In genomic region chr22:37427711-37428635, GRCh38 we compare ENCODE assay signal across 9 cellular contexts. TPM values are rescaled to one million over a fixed set of nuclear protein-coding genes. Genes with fewer than 3 reads are reported as not detected.
DNase-seq lines count a peak whose midpoint lies in the region; ATAC-seq and TF ChIP-seq lines count a peak whose summit lies in the region.
"Had no signal": no experiment of that assay in that cellular context is flagged by ENCODE, and none has a peak within 500 bp of the region (broad histone marks: within the 10 kb centered on the region; RNA-seq: fewer than 3 reads in every experiment).

No MANE protein-coding gene starts in this region.

- H2BK5ac ChIP-seq in H9 (ENCODE audit: insufficient read length, low read length), result no peak overlapping the region

- no peaks in the 10 kb centered on the region for H3K79me1 ChIP-seq in H9 (ENCODE audit: insufficient read depth, low read depth, low read length, poor library complexity, severe bottlenecking)

- no peak overlapping the region for H2BK12ac ChIP-seq in H9 (ENCODE audit: insufficient read length, low read depth, low read length)

- peaks cover 21% of the 10 kb centered on the region for H3K27me3 ChIP-seq in H9 (ENCODE audit: insufficient read depth, low read length)
- H3K27me3 ChIP-seq in iPS-15b (ENCODE audit: control insufficient read depth, insufficient read depth, low read length), result peaks cover 47% of the 10 kb centered on the region

- H3K4me2 ChIP-seq in H9 (ENCODE audit: insufficient read depth, insufficient read length, low read length), result peak overlapping the region; percentile 56

- H3K4me3 ChIP-seq in iPS-15b (ENCODE audit: low read depth, low read length), result peak overlapping the region; percentile 46

- peaks cover 23 to 38% of the 10 kb centered on the region in 2 experiments for H3K4me1 Mint-ChIP-seq in H9
- H3K4me1 Mint-ChIP-seq in activated T-helper 1 cell treated with anti-CD3 and anti-CD28 coated beads, Interleukin-12 subunit alpha, Interleukin-12 subunit beta, Interleukin-2, Interleukin-4 antibody, amounts not matched to agents 30 ng/mL and 10 ng/mL and 1 ng/mL, durations not matched to agents 14 hours and 24 hours and 36 hours (ENCODE audit: low read depth), result peaks cover 24% of the 10 kb centered on the region
- H3K4me1 Mint-ChIP-seq in stimulated activated memory B cell treated with anti-CD40 and anti-IgM and Interleukin-4, amounts not matched to agents 10 μg/mL and 1 μg/mL and 100 μg/mL, for 72 hours, result peaks cover 16% of the 10 kb centered on the region

- intact Hi-C loops in activated T-helper 1 cell treated with anti-CD3 and anti-CD28 coated beads, Interleukin-12 subunit alpha, Interleukin-12 subunit beta, Interleukin-2, Interleukin-4 antibody, amounts not matched to agents 30 ng/mL and 10 ng/mL and 1 ng/mL, durations not matched to agents 14 hours and 24 hours and 36 hours (cut with micrococcal nuclease), result loop anchor here (2.0 to 5.0 kb wide), 2 partner anchors 96 to 161 kb away; no protein-coding TSS in a partner anchor

- no peak overlapping the region for H2AFZ ChIP-seq in H9 (ENCODE audit: low read length)

- no peak overlapping the region for H3K4ac ChIP-seq in H9 (ENCODE audit: low read depth, low read length)

- no peaks in the 10 kb centered on the region for H4K20me1 ChIP-seq in H9 (ENCODE audit: control insufficient read depth, insufficient read depth, insufficient read length)

- peaks cover 6% of the 10 kb centered on the region for H3K23me2 ChIP-seq in H9 (ENCODE audit: insufficient read length, low read depth, low read length, poor library complexity, severe bottlenecking)

- no peaks in the 10 kb centered on the region for H3K79me2 ChIP-seq in H9 (ENCODE audit: insufficient read depth, low read length)

- H3K36me3 Mint-ChIP-seq in H9 (ENCODE audit: insufficient read depth in 1 of 3, low read depth in 3 of 3), result no peaks in the 10 kb centered on the region; a peak in 1 of 7 replicates
- peaks cover 5% of the 10 kb centered on the region for H3K36me3 Mint-ChIP-seq in activated T-helper 1 cell treated with anti-CD3 and anti-CD28 coated beads, Interleukin-12 subunit alpha, Interleukin-12 subunit beta, Interleukin-2, Interleukin-4 antibody, amounts not matched to agents 30 ng/mL and 10 ng/mL and 1 ng/mL, durations not matched to agents 14 hours and 24 hours and 36 hours (ENCODE audit: low read depth)
- H3K36me3 Mint-ChIP-seq in stimulated activated memory B cell treated with anti-CD40 and anti-IgM and Interleukin-4, amounts not matched to agents 10 μg/mL and 1 μg/mL and 100 μg/mL, for 72 hours, result no peaks in the 10 kb centered on the region

- H2BK15ac ChIP-seq in H9 (ENCODE audit: low read depth, low read length), result no peak overlapping the region

- H3K14ac ChIP-seq in H9 (ENCODE audit: insufficient read depth, low read length), result no peak overlapping the region; the same call in 1 of the 2 replicates

- H3K23ac ChIP-seq in H9 (ENCODE audit: insufficient read length, low read depth, low read length), result no peak overlapping the region

- H3K9ac ChIP-seq in H9 (ENCODE audit: extremely low read depth, insufficient read length, low read length), result no peak overlapping the region
- H3K9ac ChIP-seq in iPS-15b (ENCODE audit: low read depth, low read length), result no peak overlapping the region

- peaks cover 76% of the 10 kb centered on the region for H3K27me3 Mint-ChIP-seq in H9 (ENCODE audit: low read depth)
- H3K27me3 Mint-ChIP-seq in activated T-helper 1 cell treated with anti-CD3 and anti-CD28 coated beads, Interleukin-12 subunit alpha, Interleukin-12 subunit beta, Interleukin-2, Interleukin-4 antibody, amounts not matched to agents 30 ng/mL and 10 ng/mL and 1 ng/mL, durations not matched to agents 14 hours and 24 hours and 36 hours (ENCODE audit: insufficient read depth), result peaks cover 42% of the 10 kb centered on the region
- peaks cover 81% of the 10 kb centered on the region for H3K27me3 Mint-ChIP-seq in stimulated activated memory B cell treated with anti-CD40 and anti-IgM and Interleukin-4, amounts not matched to agents 10 μg/mL and 1 μg/mL and 100 μg/mL, for 72 hours

- no peak overlapping the region for H2BK120ac ChIP-seq in H9 (ENCODE audit: low read depth, low read length, poor library complexity, severe bottlenecking)

- no peak overlapping the region for H3T11ph ChIP-seq in H9 (ENCODE audit: low read length)

- no peak overlapping the region for H2AK5ac ChIP-seq in H9 (ENCODE audit: insufficient read length, low read length)

- WGBS in H9 (ENCODE audit: extremely low coverage, insufficient read length, low lambda C conversion rate), result no CpG with 5 or more reads among the region's 59 CpGs

- peak overlapping the region; percentile 52 to 72 for H3K4me3 Mint-ChIP-seq in H9
- peak overlapping the region; percentile 42 for H3K4me3 Mint-ChIP-seq in activated T-helper 1 cell treated with anti-CD3 and anti-CD28 coated beads, Interleukin-12 subunit alpha, Interleukin-12 subunit beta, Interleukin-2, Interleukin-4 antibody, amounts not matched to agents 30 ng/mL and 10 ng/mL and 1 ng/mL, durations not matched to agents 14 hours and 24 hours and 36 hours
- peak overlapping the region; percentile 45 for H3K4me3 Mint-ChIP-seq in stimulated activated memory B cell treated with anti-CD40 and anti-IgM and Interleukin-4, amounts not matched to agents 10 μg/mL and 1 μg/mL and 100 μg/mL, for 72 hours

- H3K9me3 ChIP-seq in H9 (ENCODE audit: control insufficient read depth, low read depth, low read length), result no peaks in the 10 kb centered on the region
- H3K9me3 ChIP-seq in iPS-15b (ENCODE audit: control insufficient read depth, insufficient read depth, low read length), result no peaks in the 10 kb centered on the region
- H3K9me3 ChIP-seq: colonic mucosa had no signal

- H4K5ac ChIP-seq in H9 (ENCODE audit: insufficient read length, low read depth, low read length), result no peak overlapping the region

- DNase-seq in H9 (no peak), HuH-7.5 (ENCODE audit: low spot score) (no peak), NCI-H2171 (lab: John Stamatoyannopoulos, UW) (no peak), NCI-H748 treated with DMSO at 0.1 percent for 48 hours (lab: John Stamatoyannopoulos, UW) (no peak)
- no peak for DNase-seq in activated T-helper 1 cell treated with anti-CD3 and anti-CD28 coated beads, Interleukin-12 subunit alpha, Interleukin-12 subunit beta, Interleukin-2, Interleukin-4 antibody, amounts not matched to agents 30 ng/mL and 10 ng/mL and 1 ng/mL, durations not matched to agents 14 hours and 24 hours and 36 hours (ENCODE audit: low spot score)
- DNase-seq: NCI-H510A treated with DMSO at 0.1 percent for 48 hours had no signal

- no peak for ATAC-seq in stimulated activated memory B cell treated with anti-CD40 and anti-IgM and Interleukin-4, amounts not matched to agents 10 μg/mL and 1 μg/mL and 100 μg/mL, for 72 hours

- no peak overlapping the region for H4K8ac ChIP-seq in H9 (replicated peaks; ENCODE audit: insufficient read length, low read depth, low read length)

- no peak overlapping the region for H3K56ac ChIP-seq in H9 (ENCODE audit: insufficient read length, low read depth, low read length)

- no peak overlapping the region for H4K91ac ChIP-seq in H9 (ENCODE audit: insufficient read length, low read depth, low read length)

- H3K36me3 ChIP-seq in iPS-15b (ENCODE audit: control insufficient read depth, insufficient read depth, low read length), result no peaks in the 10 kb centered on the region
- H3K36me3 ChIP-seq: colonic mucosa had no signal

- H3K18ac ChIP-seq in H9 (ENCODE audit: insufficient read length, low read depth, low read length), result no peak overlapping the region

- H3K4me1 ChIP-seq in H9 (ENCODE audit: insufficient read depth, low read length) (no peaks in the 10 kb centered on the region), iPS-15b (ENCODE audit: control insufficient read depth, insufficient read depth, low read length) (peaks cover 2% of the 10 kb centered on the region)
- H3K4me1 ChIP-seq: colonic mucosa had no signal

- no peak for TF ChIP-seq CTCF in H9 (conservative IDR thresholded peaks at IDR 0.05)

- H2BK20ac ChIP-seq in H9 (ENCODE audit: low read depth, low read length, poor library complexity, severe bottlenecking), result no peak overlapping the region

- no peak overlapping the region for H3K27ac ChIP-seq in H9 (ENCODE audit: insufficient read length, low read depth, low read length)
- H3K27ac ChIP-seq: colonic mucosa had no signal

- no peak overlapping the region for H3K27ac Mint-ChIP-seq in H9
- H3K27ac Mint-ChIP-seq in activated T-helper 1 cell treated with anti-CD3 and anti-CD28 coated beads, Interleukin-12 subunit alpha, Interleukin-12 subunit beta, Interleukin-2, Interleukin-4 antibody, amounts not matched to agents 30 ng/mL and 10 ng/mL and 1 ng/mL, durations not matched to agents 14 hours and 24 hours and 36 hours, result no peak overlapping the region
- no peak overlapping the region for H3K27ac Mint-ChIP-seq in stimulated activated memory B cell treated with anti-CD40 and anti-IgM and Interleukin-4, amounts not matched to agents 10 μg/mL and 1 μg/mL and 100 μg/mL, for 72 hours

- peaks cover 0 to 4% of the 10 kb centered on the region in 2 experiments; a peak in 2 of 5 replicates for H3K9me3 Mint-ChIP-seq in H9
- H3K9me3 Mint-ChIP-seq in activated T-helper 1 cell treated with anti-CD3 and anti-CD28 coated beads, Interleukin-12 subunit alpha, Interleukin-12 subunit beta, Interleukin-2, Interleukin-4 antibody, amounts not matched to agents 30 ng/mL and 10 ng/mL and 1 ng/mL, durations not matched to agents 14 hours and 24 hours and 36 hours, result peaks cover 11% of the 10 kb centered on the region
- no peaks in the 10 kb centered on the region for H3K9me3 Mint-ChIP-seq in stimulated activated memory B cell treated with anti-CD40 and anti-IgM and Interleukin-4, amounts not matched to agents 10 μg/mL and 1 μg/mL and 100 μg/mL, for 72 hours

RNA-seq across cellular contexts. Expression of gene ELFN2, which starts 0.7 kb away (rescaled TPM):
- total RNA-seq in H9 (2021), result 0.64 and 0.70 TPM in 2 replicates
- 0.05 and 0.08 TPM in 2 replicates for total RNA-seq in activated T-helper 1 cell treated with anti-CD3 and anti-CD28 coated beads, Interleukin-12 subunit alpha, Interleukin-12 subunit beta, Interleukin-2, Interleukin-4 antibody, amounts not matched to agents 30 ng/mL and 10 ng/mL and 1 ng/mL, durations not matched to agents 14 hours and 24 hours and 36 hours

RNA-seq across cellular contexts. Expression of gene MFNG, which starts 58.2 kb away (rescaled TPM):
- 2.0 and 3.3 TPM in 2 replicates for total RNA-seq in H9 (2021)
- total RNA-seq in activated T-helper 1 cell treated with anti-CD3 and anti-CD28 coated beads, Interleukin-12 subunit alpha, Interleukin-12 subunit beta, Interleukin-2, Interleukin-4 antibody, amounts not matched to agents 30 ng/mL and 10 ng/mL and 1 ng/mL, durations not matched to agents 14 hours and 24 hours and 36 hours, result 213 and 214 TPM in 2 replicates

Comparison
In these comparisons a context has a peak if more than half of its experiments do, and no peak if none do; other contexts are left out.
1. RNA of gene MFNG, which starts 58.2 kb away (total RNA-seq): 213 to 214 TPM in activated T-helper 1 cell treated with anti-CD3 and anti-CD28 coated beads, Interleukin-12 subunit alpha, Interleukin-12 subunit beta, Interleukin-2, Interleukin-4 antibody, amounts not matched to agents 30 ng/mL and 10 ng/mL and 1 ng/mL, durations not matched to agents 14 hours and 24 hours and 36 hours; 2.0 to 3.3 TPM in H9; every median in the first group is over 10 times any median in the second.
2. Peak in every context shown above with its lines, with median percentiles within 50 percentile points of each other: H3K4me3 Mint-ChIP-seq.